ENCODE assay signal across 17 cellular contexts in the genomic region with DNA sequence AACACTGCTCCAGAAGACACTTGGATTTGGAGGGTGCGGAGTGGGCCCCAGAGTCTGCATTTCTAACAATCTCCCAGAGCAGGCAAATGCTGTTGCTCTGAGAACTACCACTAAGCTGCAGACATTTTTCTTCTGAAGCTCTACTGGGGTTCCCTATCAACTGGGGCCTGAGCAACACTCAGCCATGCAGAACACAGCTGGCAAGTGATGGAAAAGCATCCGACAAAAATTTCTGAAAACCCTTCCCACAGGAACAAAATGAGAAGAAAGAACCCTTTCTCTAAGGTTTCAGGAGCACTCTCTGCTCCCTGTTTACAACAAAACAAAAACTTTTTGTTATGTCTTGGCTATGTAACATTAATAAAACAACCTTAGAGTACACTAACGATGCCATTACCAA.
DNase-seq lines count a peak whose midpoint lies in the region; ATAC-seq, FAIRE-seq and TF ChIP-seq lines count a peak whose summit lies in the region.
"Had no signal": no experiment of that assay in that cellular context is flagged by ENCODE, and none has a peak within 500 bp of the region (broad histone marks: within the 10 kb centered on the region; RNA-seq: fewer than 3 reads in every experiment).

No MANE protein-coding gene starts in this region.

- ATAC-seq in activated CD8-positive, alpha-beta T cell treated with anti-CD3 and anti-CD28 coated beads, Interleukin-2, amount 10 ng/mL, durations not matched to agents 7 days and 5 days: no peak
- ATAC-seq: GM12878, HepG2 had no signal

- intact Hi-C loops in dorsolateral prefrontal cortex (cut with DNase I): loop anchor here (5.0 to 10.0 kb wide), 5 partner anchors 105 to 227 kb away; no protein-coding TSS in a partner anchor

- peaks cover 2% of the 10 kb centered on the region for H3K36me3 Mint-ChIP-seq in activated CD8-positive, alpha-beta T cell treated with anti-CD3 and anti-CD28 coated beads, Interleukin-2, amount 10 ng/mL, durations not matched to agents 7 days and 5 days (ENCODE audit: low read depth)

- H3K27ac ChIP-seq in dorsolateral prefrontal cortex (peak overlapping the region in 54 of 59 donors; percentile 6 to 96 (median 90)), substantia nigra (ENCODE audit: low read depth, low read length, poor library complexity, severe bottlenecking) (peak overlapping the region; percentile 44)

- no peak for TF ChIP-seq CTCF in dorsolateral prefrontal cortex (IDR thresholded peaks at IDR 0.05 in 54 of 56, conservative IDR thresholded peaks at IDR 0.05 in 2 of 56; ENCODE audit: low read depth in 1 of 56, partially characterized antibody in 56 of 56)

- no peak overlapping the region for H3K27ac Mint-ChIP-seq in activated CD8-positive, alpha-beta T cell treated with anti-CD3 and anti-CD28 coated beads, Interleukin-2, amount 10 ng/mL, durations not matched to agents 7 days and 5 days
- H3K27ac Mint-ChIP-seq: B cell; CD4-positive, alpha-beta T cell had no signal

- no peak overlapping the region for H3K4me3 Mint-ChIP-seq in activated CD8-positive, alpha-beta T cell treated with anti-CD3 and anti-CD28 coated beads, Interleukin-2, amount 10 ng/mL, durations not matched to agents 7 days and 5 days
- H3K4me3 Mint-ChIP-seq: B cell; CD4-positive, alpha-beta T cell had no signal

- no peaks in the 10 kb centered on the region for H3K27me3 ChIP-seq in dorsolateral prefrontal cortex

- POLR2A ChIA-PET in activated CD8-positive, alpha-beta T cell treated with anti-CD3 and anti-CD28 coated beads, Interleukin-2, amount 10 ng/mL, durations not matched to agents 7 days and 5 days (lab: Charles Lee): no interaction called here

- TF ChIP-seq POLR2A in GM12892 (IDR thresholded peaks at IDR 0.05; ENCODE audit: low read depth, low read length): no peak

- no peaks in the 10 kb centered on the region for H3K9me3 Mint-ChIP-seq in activated CD8-positive, alpha-beta T cell treated with anti-CD3 and anti-CD28 coated beads, Interleukin-2, amount 10 ng/mL, durations not matched to agents 7 days and 5 days (ENCODE audit: insufficient read depth)
- H3K9me3 Mint-ChIP-seq: CD4-positive, alpha-beta T cell had no signal

- no peak overlapping the region for H3K4me3 ChIP-seq in dorsolateral prefrontal cortex
- H3K4me3 ChIP-seq: GM12878, HAP-1 had no signal

- in situ Hi-C loops in G401 (cut with HindIII; ENCODE audit: low sequenced_read_pairs): no loop called here

- peaks cover 29% of the 10 kb centered on the region for H3K27me3 Mint-ChIP-seq in activated CD8-positive, alpha-beta T cell treated with anti-CD3 and anti-CD28 coated beads, Interleukin-2, amount 10 ng/mL, durations not matched to agents 7 days and 5 days (ENCODE audit: low read depth)

- CTCF ChIA-PET in activated CD8-positive, alpha-beta T cell treated with anti-CD3 and anti-CD28 coated beads, Interleukin-2, amount 10 ng/mL, durations not matched to agents 7 days and 5 days (lab: Charles Lee): no interaction called here

- peaks cover 9% of the 10 kb centered on the region for H3K4me1 Mint-ChIP-seq in activated CD8-positive, alpha-beta T cell treated with anti-CD3 and anti-CD28 coated beads, Interleukin-2, amount 10 ng/mL, durations not matched to agents 7 days and 5 days (ENCODE audit: low read depth)

- peak; percentile 21 for DNase-seq in G401 (ENCODE audit: low spot score)
- no peak for DNase-seq in dorsolateral prefrontal cortex
- DNase-seq in midbrain (lab: John Stamatoyannopoulos, UW): peak; percentile 51
- DNase-seq in substantia nigra (lab: John Stamatoyannopoulos, UW): peak in 2 of 49 donors; percentile 20 to 29
- DNase-seq in GM12892 (ENCODE audit: insufficient read length): no peak
- DNase-seq in activated CD8-positive, alpha-beta T cell treated with anti-CD3 and anti-CD28 coated beads, Interleukin-2, amount 10 ng/mL, durations not matched to agents 7 days and 5 days: no peak
- DNase-seq in NCI-H446 (lab: John Stamatoyannopoulos, UW): no peak
- DNase-seq: 8988T; ACHN; Calu3; CD4-positive, alpha-beta T cell; DMS 273 treated with DMSO at 0.1 percent for 48 hours; GOT3 had no signal

- FAIRE-seq in GM12892 (lab: Jason Lieb, UNC): no peak
- FAIRE-seq: GM12878, HepG2 had no signal

Comparison
In these comparisons a context has a peak if more than half of its experiments do, and no peak if none do; other contexts are left out.
1. DNase-seq: peak in G401 (single experiment) and midbrain (single experiment); none in dorsolateral prefrontal cortex (0 of 10), GM12892 (single experiment), activated CD8-positive, alpha-beta T cell treated with anti-CD3 and anti-CD28 coated beads, Interleukin-2, amount 10 ng/mL, durations not matched to agents 7 days and 5 days (single experiment) and NCI-H446 (0 of 2).